Comparison of ENCODE assay signal across 8 cellular contexts in the genomic region with DNA sequence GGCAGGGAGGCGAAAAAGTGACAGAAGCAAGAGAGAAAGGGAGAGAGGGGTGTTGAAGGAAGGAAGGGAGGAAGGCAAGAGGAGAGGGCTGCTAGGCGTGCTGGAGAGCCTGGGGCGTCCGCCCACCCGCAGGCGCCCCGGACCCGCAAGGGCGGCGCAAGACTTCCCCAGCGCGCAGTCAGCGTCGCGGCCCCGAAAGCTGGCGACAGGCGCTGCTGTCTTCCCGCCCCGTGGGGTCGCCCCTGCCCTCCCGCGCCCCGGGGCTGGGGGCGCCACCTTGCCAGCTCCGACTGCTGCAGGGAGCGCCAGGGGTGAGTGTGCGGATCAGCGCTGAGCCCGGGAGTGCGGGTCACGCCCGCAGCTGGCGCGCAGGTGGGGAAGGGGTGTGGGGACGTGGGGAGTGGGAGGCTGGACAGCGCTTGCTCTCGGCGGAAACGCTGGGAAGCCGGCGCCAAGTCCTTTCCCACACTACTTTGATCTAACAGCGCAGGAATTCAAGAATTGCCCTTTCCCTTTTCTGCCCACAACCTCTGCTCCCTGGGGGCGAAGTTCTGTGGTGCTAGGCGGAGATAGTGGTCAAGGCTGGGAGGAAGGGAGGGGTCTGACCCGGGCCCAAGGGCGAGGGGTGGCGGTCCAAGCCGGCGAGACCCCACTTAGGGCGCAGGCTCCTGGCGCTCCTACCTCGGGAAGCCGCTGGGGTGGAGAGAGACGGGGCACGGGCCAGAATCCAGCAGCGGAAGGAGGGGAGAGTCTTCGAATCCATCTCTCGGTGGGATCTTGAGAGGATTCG. TPM values are rescaled to one million over a fixed set of nuclear protein-coding genes. Genes with fewer than 3 reads are reported as not detected.
A peak's percentile ranks its signal among the peaks of the same experiment; 100 is the strongest.
DNase-seq lines count a peak whose midpoint lies in the region; ATAC-seq and TF ChIP-seq lines count a peak whose summit lies in the region.

A gene (plus strand): TSS at position 175 of the 790 bp plus-strand sequence.

- peak within 1 kb of the TSS in 3 of 10 donors; percentile 10 to 33 (median 31) for H3K27ac ChIP-seq in heart right ventricle
- H3K27ac ChIP-seq in rectal smooth muscle tissue (ENCODE audit: low read depth, low read length): no peak within 1 kb of the TSS

- no peak within 1 kb of the TSS for H3K27ac Mint-ChIP-seq in activated B cell treated with CpG ODN at 0.5 μM for 24 hours

- H3K4me3 ChIP-seq in heart right ventricle (peak within 1 kb of the TSS; percentile 10 to 56 (median 41)), rectal smooth muscle tissue (ENCODE audit: low read length) (peak within 1 kb of the TSS; percentile 53)

- H3K36me3 Mint-ChIP-seq in activated B cell treated with CpG ODN at 0.5 μM for 24 hours (ENCODE audit: low read depth): no peaks in the 10 kb centered on the region

- peak within 1 kb of the TSS; percentile 82 for H3K4me3 Mint-ChIP-seq in activated B cell treated with CpG ODN at 0.5 μM for 24 hours

- H3K9ac ChIP-seq in rectal smooth muscle tissue (ENCODE audit: low read length): no peak within 1 kb of the TSS

- peaks cover 0 to 52% (median 44%) of the 10 kb centered on the region in 7 donors for H3K27me3 ChIP-seq in heart right ventricle
- peaks cover 3% of the 10 kb centered on the region for H3K27me3 ChIP-seq in rectal smooth muscle tissue (ENCODE audit: control insufficient read depth, insufficient read depth, low read length)

- POLR2A ChIA-PET in activated B cell treated with CpG ODN at 0.5 μM for 24 hours (lab: Charles Lee): no interaction called here

- CTCF ChIA-PET in activated B cell treated with CpG ODN at 0.5 μM for 24 hours (lab: Charles Lee): no interaction called here

- H3K4me1 Mint-ChIP-seq in activated B cell treated with CpG ODN at 0.5 μM for 24 hours: peaks cover 31% of the 10 kb centered on the region

- ATAC-seq in activated B cell treated with CpG ODN at 0.5 μM for 24 hours (ENCODE audit: low read depth) (peak; percentile 45), heart right ventricle (peak in 7 of 8 donors; percentile 30 to 80 (median 47)), HG03135 (IDR thresholded peaks at IDR 0.05; ENCODE audit: unreplicated experiment) (no peak), HG02973 (IDR thresholded peaks at IDR 0.05; ENCODE audit: unreplicated experiment) (no peak)

- peak; percentile 17 for DNase-seq in DMS 273 (lab: John Stamatoyannopoulos, UW; ENCODE audit: unreplicated experiment)
- DNase-seq in DMS 273 treated with DMSO at 0.1 percent for 48 hours (lab: John Stamatoyannopoulos, UW): no peak
- peak; percentile 16 for DNase-seq in activated B cell treated with CpG ODN at 0.5 μM for 24 hours
- DNase-seq in heart right ventricle: peak; percentile 5 to 13
- DNase-seq in ureter (ENCODE audit: low spot score): no peak

- no peaks in the 10 kb centered on the region for H3K9me3 Mint-ChIP-seq in activated B cell treated with CpG ODN at 0.5 μM for 24 hours

- H3K27me3 Mint-ChIP-seq in activated B cell treated with CpG ODN at 0.5 μM for 24 hours: peaks cover 33% of the 10 kb centered on the region

- H3K4me1 ChIP-seq in heart right ventricle: peaks cover 0 to 33% (median 5%) of the 10 kb centered on the region in 9 donors
- H3K4me1 ChIP-seq in rectal smooth muscle tissue (ENCODE audit: control insufficient read depth, insufficient read depth, low read length): no peaks in the 10 kb centered on the region

- intact Hi-C loops in activated B cell treated with CpG ODN at 0.5 μM for 24 hours (cut with micrococcal nuclease): loop anchor here (5.0 kb wide), 1 partner anchor 210 kb away; no protein-coding TSS in a partner anchor
- intact Hi-C loops in heart right ventricle (cut with DNase I): no loop called here

- H3K36me3 ChIP-seq in heart right ventricle: no peaks in the 10 kb centered on the region
- H3K36me3 ChIP-seq in rectal smooth muscle tissue (ENCODE audit: control insufficient read depth, insufficient read depth, low read length): no peaks in the 10 kb centered on the region

- 0 to 2% methylated on average over 55 to 60 of the region's 60 CpGs for WGBS in heart right ventricle, 2 donors

- no peak for TF ChIP-seq CTCF in activated B cell treated with CpG ODN at 0.5 μM for 24 hours (IDR thresholded peaks at IDR 0.05)
- no peak for TF ChIP-seq CTCF in heart right ventricle (IDR thresholded peaks at IDR 0.05)

- H3K9me3 ChIP-seq in heart right ventricle: peaks cover 0 to 2% (median 0%) of the 10 kb centered on the region in 11 donors

RNA-seq across cellular contexts. Expression of the gene that starts here (rescaled TPM):
- total RNA-seq in activated B cell treated with CpG ODN at 0.5 μM for 24 hours: not detected in 2 replicates
- total RNA-seq in heart right ventricle: under 1 TPM in 8 of 10 donors, not detected in 2; 0.09 to 0.44 (median 0.20) TPM
- under 1 TPM in 1 of 2 donors, not detected in 1; 0.07 TPM for polyA plus RNA-seq in heart right ventricle
- total RNA-seq in ureter: 2.2 TPM

Comparison
In these comparisons a context has a peak if more than half of its experiments do, and no peak if none do; other contexts are left out.
1. Peak in DNase-seq and ATAC-seq in activated B cell treated with CpG ODN at 0.5 μM for 24 hours; RNA of the gene not detected or under 1 TPM.
2. Peak in DNase-seq, ATAC-seq and H3K4me3 ChIP-seq in heart right ventricle; RNA of the gene not detected or under 1 TPM.